ENCODE assay signal across 18 cellular contexts in genomic region chr14:24122971-24123370, GRCh38.
"Had no signal": no experiment of that assay in that cellular context is flagged by ENCODE, and none has a peak within 500 bp of the region (broad histone marks: within the 10 kb centered on the region; RNA-seq: fewer than 3 reads in every experiment).

No MANE protein-coding gene starts in this region.

- H3K9me3 ChIP-seq: gastrocnemius medialis, heart left ventricle, suprapubic skin, upper lobe of right lung had no signal

- H3K27ac ChIP-seq: brain microvascular endothelial cell, epithelial cell of prostate, gastrocnemius medialis, heart left ventricle, suprapubic skin, upper lobe of right lung had no signal

- H3K27me3 ChIP-seq: brain microvascular endothelial cell, gastrocnemius medialis, heart left ventricle, suprapubic skin, upper lobe of right lung had no signal

- H3K27me3 Mint-ChIP-seq: activated CD4-positive, alpha-beta T cell treated with anti-CD3 and anti-CD28 coated beads, Interleukin-2, amount 10 ng/mL, durations not matched to agents 7 days and 5 days; activated naive CD8-positive, alpha-beta T cell treated with anti-CD3 and anti-CD28 coated beads, Interleukin-2, amount 10 ng/mL, durations not matched to agents 7 days and 5 days; naive thymus-derived CD4-positive, alpha-beta T cell had no signal

- H3K4me3 Mint-ChIP-seq: activated CD4-positive, alpha-beta T cell treated with anti-CD3 and anti-CD28 coated beads, Interleukin-2, amount 10 ng/mL, durations not matched to agents 7 days and 5 days; activated naive CD8-positive, alpha-beta T cell treated with anti-CD3 and anti-CD28 coated beads, Interleukin-2, amount 10 ng/mL, durations not matched to agents 7 days and 5 days; activated T-cell treated with anti-CD3 and anti-CD28 coated beads, Interleukin-2, amount 50 U/mL, for 72 hours; immature natural killer cell; naive thymus-derived CD4-positive, alpha-beta T cell had no signal

- H3K27ac Mint-ChIP-seq: activated CD4-positive, alpha-beta T cell treated with anti-CD3 and anti-CD28 coated beads, Interleukin-2, amount 10 ng/mL, durations not matched to agents 7 days and 5 days; activated T-cell treated with anti-CD3 and anti-CD28 coated beads, Interleukin-2, amount 50 U/mL, for 72 hours had no signal

- H3K4me1 ChIP-seq: gastrocnemius medialis, heart left ventricle, suprapubic skin, upper lobe of right lung had no signal

- ATAC-seq: gastrocnemius medialis had no signal

- H3K9me3 Mint-ChIP-seq: activated CD4-positive, alpha-beta T cell treated with anti-CD3 and anti-CD28 coated beads, Interleukin-2, amount 10 ng/mL, durations not matched to agents 7 days and 5 days; activated naive CD8-positive, alpha-beta T cell treated with anti-CD3 and anti-CD28 coated beads, Interleukin-2, amount 10 ng/mL, durations not matched to agents 7 days and 5 days; activated T-cell treated with anti-CD3 and anti-CD28 coated beads, Interleukin-2, amount 50 U/mL, for 72 hours; immature natural killer cell had no signal

- H3K4me3 ChIP-seq: gastrocnemius medialis, heart left ventricle, suprapubic skin, upper lobe of right lung had no signal

- DNase-seq: activated CD4-positive, alpha-beta T cell treated with anti-CD3 and anti-CD28 coated beads, Interleukin-2, amount 10 ng/mL, durations not matched to agents 7 days and 5 days; activated CD8-positive, alpha-beta memory T cell treated with anti-CD3 and anti-CD28 coated beads, Interleukin-2, amount 50 U/mL, for 48 hours; activated gamma-delta T cell treated with Interleukin-2 at 50 U/mL for 16 hours; activated naive CD8-positive, alpha-beta T cell treated with anti-CD3 and anti-CD28 coated beads, Interleukin-2, amount 10 ng/mL, durations not matched to agents 7 days and 5 days; activated T-cell treated with anti-CD3 and anti-CD28 coated beads, Interleukin-2, amount 50 U/mL, for 72 hours; brain microvascular endothelial cell; cerebellar nuclear complex; effector CD8-positive, alpha-beta T cell; gastrocnemius medialis; heart left ventricle; immature natural killer cell; naive thymus-derived CD4-positive, alpha-beta T cell; retina; stimulated activated CD4-positive, alpha-beta T cell treated with anti-CD3 and anti-CD28 coated beads, Interleukin-2, amount 100 ng/mL, for 48 hours; stimulated activated naive CD4-positive, alpha-beta T cell treated with Interleukin-2 at 50 U/mL for 16 hours; upper lobe of right lung had no signal
